ENCODE assay signal across 11 cellular contexts in genomic region chr2:209426432-209426831, GRCh38. TPM values are rescaled to one million over a fixed set of nuclear protein-coding genes. Genes with fewer than 3 reads are reported as not detected.
DNase-seq lines count a peak whose midpoint lies in the region; ATAC-seq and TF ChIP-seq lines count a peak whose summit lies in the region.
"Had no signal": no experiment of that assay in that cellular context is flagged by ENCODE, and none has a peak within 500 bp of the region (broad histone marks: within the 10 kb centered on the region; RNA-seq: fewer than 3 reads in every experiment).

No MANE protein-coding gene starts in this region.

- TF ChIP-seq CTCF in dorsolateral prefrontal cortex (IDR thresholded peaks at IDR 0.05 in 54 of 56, conservative IDR thresholded peaks at IDR 0.05 in 2 of 56; ENCODE audit: low read depth in 1 of 56, partially characterized antibody in 56 of 56) (no peak), osteocyte (IDR thresholded peaks at IDR 0.05) (no peak)

- H3K27ac ChIP-seq in HUES48 (ENCODE audit: low read depth, low read length) (peak overlapping the region; percentile 52), dorsolateral prefrontal cortex (peak overlapping the region in 8 of 59 donors; percentile 6 to 32 (median 12))

- H3K9me3 ChIP-seq in HUES48 (ENCODE audit: control insufficient read depth, insufficient read depth, low read length): no peaks in the 10 kb centered on the region

- intact Hi-C loops in dorsolateral prefrontal cortex (cut with DNase I): loop anchor here (5.0 to 10.0 kb wide), 3 partner anchors 92 to 348 kb away; partner anchors contain the start of gene UNC80 (in 1 of the 2)

- peak overlapping the region; percentile 81 for H3K27ac Mint-ChIP-seq in osteocyte (ENCODE audit: unreplicated experiment)
- H3K27ac Mint-ChIP-seq: stimulated activated naive CD8-positive, alpha-beta T cell treated with anti-CD3 and anti-CD28 coated beads, Interleukin-15, Interleukin-2, amounts not matched to agents 100 ng/mL and 50 ng/mL, for 24 hours had no signal

- peak overlapping the region; percentile 22 for H3K4me3 Mint-ChIP-seq in osteocyte (ENCODE audit: unreplicated experiment)
- H3K4me3 Mint-ChIP-seq: stimulated activated naive CD8-positive, alpha-beta T cell treated with anti-CD3 and anti-CD28 coated beads, Interleukin-15, Interleukin-2, amounts not matched to agents 100 ng/mL and 50 ng/mL, for 24 hours had no signal

- no peak overlapping the region for H3K9ac ChIP-seq in HUES48 (ENCODE audit: low read depth, low read length)

- H3K4me3 ChIP-seq in HUES48 (ENCODE audit: low read depth, low read length): no peak overlapping the region
- peak overlapping the region in 54 of 59 donors; percentile 0 to 89 (median 76) for H3K4me3 ChIP-seq in dorsolateral prefrontal cortex

- no peaks in the 10 kb centered on the region for H3K9me3 Mint-ChIP-seq in osteocyte (ENCODE audit: unreplicated experiment)
- H3K9me3 Mint-ChIP-seq: stimulated activated naive CD8-positive, alpha-beta T cell treated with anti-CD3 and anti-CD28 coated beads, Interleukin-15, Interleukin-2, amounts not matched to agents 100 ng/mL and 50 ng/mL, for 24 hours had no signal

- peaks cover 41% of the 10 kb centered on the region for H3K4me1 ChIP-seq in HUES48 (ENCODE audit: control insufficient read depth, insufficient read depth, low read length)

- H3K27me3 ChIP-seq in HUES48 (ENCODE audit: control insufficient read depth, insufficient read depth, low read length): peaks cover 28% of the 10 kb centered on the region
- H3K27me3 ChIP-seq in dorsolateral prefrontal cortex: no peaks in the 10 kb centered on the region

- H3K36me3 Mint-ChIP-seq in osteocyte (ENCODE audit: unreplicated experiment): no peaks in the 10 kb centered on the region

- no peaks in the 10 kb centered on the region for H3K36me3 ChIP-seq in HUES48 (ENCODE audit: control insufficient read depth, insufficient read depth, low read length)

- ATAC-seq in GM19455 (IDR thresholded peaks at IDR 0.05; ENCODE audit: unreplicated experiment): no peak
- ATAC-seq in HG02642 (IDR thresholded peaks at IDR 0.05; ENCODE audit: poor library complexity, unreplicated experiment): no peak
- no peak for ATAC-seq in GM18873 (IDR thresholded peaks at IDR 0.05; ENCODE audit: low FRiP score, unreplicated experiment)
- ATAC-seq in GM18502 (IDR thresholded peaks at IDR 0.05; ENCODE audit: poor library complexity, unreplicated experiment): no peak

- peaks cover 43% of the 10 kb centered on the region for H3K4me1 Mint-ChIP-seq in osteocyte (ENCODE audit: unreplicated experiment)

- peaks cover 8% of the 10 kb centered on the region for H3K27me3 Mint-ChIP-seq in osteocyte (ENCODE audit: unreplicated experiment)

- DNase-seq in NCI-H524 treated with DMSO at 0.1 percent for 48 hours (lab: John Stamatoyannopoulos, UW): peak; percentile 76
- peak in 1 of 10 donors; percentile 12 for DNase-seq in dorsolateral prefrontal cortex
- DNase-seq in osteocyte (ENCODE audit: extremely low spot score, unreplicated experiment): no peak
- DNase-seq: activated effector memory CD4-positive, alpha-beta T cell treated with Interleukin-2 at 50 U/mL for 16 hours had no signal

RNA-seq across cellular contexts. Expression of gene MAP2, which starts 2.6 kb away (rescaled TPM):
- 1,000 to 10,000 TPM in 41 of 120 experiments, 100 to 1,000 TPM in 79; 231 to 1,291 (median 925) TPM for total RNA-seq in dorsolateral prefrontal cortex
- total RNA-seq in osteocyte: 7.2 and 8.2 TPM in 2 replicates
- total RNA-seq: T-helper 1 cell treated with Interleukin-12 subunit alpha and Interleukin-12 subunit beta and Interleukin-4 antibody, amounts not matched to agents 30 ng/mL and 1 ng/mL, for 36 hours had no signal

Comparison
In these comparisons a context has a peak if more than half of its experiments do, and no peak if none do; other contexts are left out.
1. RNA of gene MAP2, which starts 2.6 kb away (total RNA-seq): 231 to 1,291 TPM in dorsolateral prefrontal cortex; 7.2 to 8.2 TPM in osteocyte; every median in the first group is over 10 times any median in the second.